23 cellular contexts compared by ENCODE assay signal in genomic region chr1:99445486-99445885, GRCh38.
DNase-seq lines count a peak whose midpoint lies in the region; FAIRE-seq and TF ChIP-seq lines count a peak whose summit lies in the region.
"Had no signal": no experiment of that assay in that cellular context is flagged by ENCODE, and none has a peak within 500 bp of the region (broad histone marks: within the 10 kb centered on the region; RNA-seq: fewer than 3 reads in every experiment).

No MANE protein-coding gene starts in this region.

- no peaks in the 10 kb centered on the region for H3K36me3 ChIP-seq in smooth muscle cell (ENCODE audit: low read depth)
- H3K36me3 ChIP-seq: colonic mucosa, prostate gland, transverse colon had no signal

- peak overlapping the region; percentile 14 for H3K4me2 ChIP-seq in smooth muscle cell
- H3K4me2 ChIP-seq: hepatocyte had no signal

- H3K4me1 ChIP-seq in smooth muscle cell (ENCODE audit: low read depth) = peaks cover 8% of the 10 kb centered on the region
- H3K4me1 ChIP-seq: colonic mucosa, foreskin keratinocyte, prostate gland, transverse colon had no signal

- WGBS in smooth muscle cell (ENCODE audit: low lambda C conversion rate) = 76% methylated on average over 1 of the region's 1 CpG

- no peaks in the 10 kb centered on the region for H4K20me1 ChIP-seq in smooth muscle cell (ENCODE audit: low read depth)

- peaks cover 9% of the 10 kb centered on the region for H3F3A ChIP-seq in smooth muscle cell (ENCODE audit: low read depth)

- H3K79me2 ChIP-seq in smooth muscle cell (ENCODE audit: low read depth) = no peaks in the 10 kb centered on the region
- H3K79me2 ChIP-seq: hepatocyte had no signal

- H3K27ac ChIP-seq in smooth muscle cell (ENCODE audit: low read depth) = peak overlapping the region; percentile 47
- H3K27ac ChIP-seq: colonic mucosa, foreskin keratinocyte, hepatocyte, prostate gland, RWPE1, transverse colon had no signal

- no peak overlapping the region for H3K9ac ChIP-seq in smooth muscle cell (ENCODE audit: low read depth)

- H3K9me3 ChIP-seq in smooth muscle cell (replicated peaks; ENCODE audit: low read depth) = no peaks in the 10 kb centered on the region
- H3K9me3 ChIP-seq: colonic mucosa, prostate gland, transverse colon had no signal

- H2AFZ ChIP-seq in smooth muscle cell (ENCODE audit: low read depth) = no peak overlapping the region
- H2AFZ ChIP-seq: hepatocyte had no signal

- TF ChIP-seq CTCF in smooth muscle cell (IDR thresholded peaks at IDR 0.05; ENCODE audit: borderline replicate concordance, insufficient read depth, poor library complexity, severe bottlenecking) = no peak

- DNase-seq in GM04503 (ENCODE audit: low read depth) (peak; percentile 75), RPMI7951 (ENCODE audit: low read depth) (peak; percentile 51), fibroblast of gingiva (ENCODE audit: low read depth) (peak; percentile 59), smooth muscle cell (lab: John Stamatoyannopoulos, UW; ENCODE audit: unreplicated experiment) (no peak), iPS-NIHi11 (ENCODE audit: low spot score) (no peak), GM12892 (ENCODE audit: insufficient read length) (no peak), inferior parietal cortex (ENCODE audit: extremely low spot score) (no peak)
- DNase-seq: activated CD4-positive, alpha-beta T cell treated with anti-CD3 and anti-CD28 coated beads, Interleukin-2, amount 50 U/mL, for 4 hours; activated effector memory CD4-positive, alpha-beta T cell treated with Interleukin-2 at 50 U/mL for 16 hours; colonic mucosa; DND-41; foreskin keratinocyte; NCI-H187; NCI-H748 treated with DMSO at 0.1 percent for 48 hours; stimulated activated CD4-positive, alpha-beta T cell treated with anti-CD3 and anti-CD28 coated beads, Interleukin-4, amount 100 ng/mL, for 1 hour; stimulated activated naive CD4-positive, alpha-beta T cell treated with Interleukin-2 at 50 U/mL for 16 hours; T-helper 9 cell; transverse colon had no signal

- no peak for FAIRE-seq in GM12892 (lab: Jason Lieb, UNC)
- FAIRE-seq: islet of Langerhans had no signal

- TF ChIP-seq POLR2A in GM12892 (IDR thresholded peaks at IDR 0.05; ENCODE audit: low read depth, low read length) = no peak

- no peak overlapping the region for H3K4me3 ChIP-seq in smooth muscle cell
- H3K4me3 ChIP-seq: colonic mucosa, hepatocyte, lung, prostate gland, transverse colon had no signal

- H3K27me3 ChIP-seq in smooth muscle cell (ENCODE audit: low read depth) = no peaks in the 10 kb centered on the region
- H3K27me3 ChIP-seq: colonic mucosa, foreskin keratinocyte, hepatocyte, transverse colon had no signal

Comparison
In these comparisons a context has a peak if more than half of its experiments do, and no peak if none do; other contexts are left out.
1. DNase-seq: peak in GM04503 (single experiment), RPMI7951 (single experiment) and fibroblast of gingiva (single experiment); none in smooth muscle cell (single experiment), iPS-NIHi11 (single experiment), GM12892 (single experiment) and inferior parietal cortex (single experiment).